ENCODE assay signal across 8 cellular contexts in genomic region chr2:29014811-29015414, GRCh38. TPM values are rescaled to one million over a fixed set of nuclear protein-coding genes. Genes with fewer than 3 reads are reported as not detected.
A peak's percentile ranks its signal among the peaks of the same experiment; 100 is the strongest.
DNase-seq lines count a peak whose midpoint lies in the region; TF ChIP-seq lines count a peak whose summit lies in the region.

No MANE protein-coding gene starts in this region.

- peaks cover 28% of the 10 kb centered on the region for H3K27me3 Mint-ChIP-seq in progenitor cell of endocrine pancreas

- H3K27ac ChIP-seq in cardiac muscle cell, result no peak overlapping the region

- peak; percentile 28 for TF ChIP-seq CTCF in GM06990 (IDR thresholded peaks at IDR 0.05; ENCODE audit: insufficient read depth, low read length, poor library complexity, severe bottlenecking)
- TF ChIP-seq CTCF in cardiac muscle cell (IDR thresholded peaks at IDR 0.05; ENCODE audit: low read depth, low read length), result peak; percentile 43
- no peak for TF ChIP-seq CTCF in progenitor cell of endocrine pancreas (IDR thresholded peaks at IDR 0.05; ENCODE audit: unreplicated experiment)

- H3K4me3 ChIP-seq in GM06990 (replicated peaks; ENCODE audit: low read depth, low read length) (no peak overlapping the region), cardiac muscle cell (no peak overlapping the region)

- no peaks in the 10 kb centered on the region for H3K36me3 Mint-ChIP-seq in progenitor cell of endocrine pancreas (ENCODE audit: insufficient read depth)

- H3K9me3 Mint-ChIP-seq in progenitor cell of endocrine pancreas (ENCODE audit: low read depth), result no peaks in the 10 kb centered on the region

- H3K4me3 Mint-ChIP-seq in progenitor cell of endocrine pancreas (ENCODE audit: low read depth), result no peak overlapping the region

- H3K4me1 Mint-ChIP-seq in progenitor cell of endocrine pancreas (ENCODE audit: low read depth), result peaks cover 1% of the 10 kb centered on the region

- DNase-seq in GM06990 (ENCODE audit: extremely low read depth, insufficient read length) (peak; percentile 35), KG1 (lab: John Stamatoyannopoulos, UW) (peak; percentile 72), cardiac muscle cell (ENCODE audit: low read depth in 1 of 2, low spot score in 1 of 2) (peak in 1 of 2 donors; percentile 67), anterior cingulate cortex (lab: John Stamatoyannopoulos, UW) (no peak), progenitor cell of endocrine pancreas (ENCODE audit: low spot score, unreplicated experiment) (no peak), NCI-H345 (lab: John Stamatoyannopoulos, UW) (no peak)
- DNase-seq in activated CD8-positive, alpha-beta memory T cell treated with anti-CD3 and anti-CD28 coated beads, Interleukin-2, amount 50 U/mL, for 48 hours, result peak; percentile 83
- DNase-seq in stimulated activated CD4-positive, alpha-beta T cell treated with anti-CD3 and anti-CD28 coated beads, TNF-alpha, amount 100 ng/mL, for 4 hours (ENCODE audit: low read depth in 3 of 3), result peak; percentile 34 to 50 (median 41)

- H3K27me3 ChIP-seq in GM06990 (replicated peaks; ENCODE audit: control insufficient read depth, insufficient read depth, low read length) (no peaks in the 10 kb centered on the region), cardiac muscle cell (no peaks in the 10 kb centered on the region)

- H3K27ac Mint-ChIP-seq in progenitor cell of endocrine pancreas, result no peak overlapping the region

- H3K9me3 ChIP-seq in cardiac muscle cell (ENCODE audit: low read depth), result no peaks in the 10 kb centered on the region

- H3K4me1 ChIP-seq in cardiac muscle cell (ENCODE audit: low read depth), result peaks cover 35% of the 10 kb centered on the region

- no peaks in the 10 kb centered on the region for H3K36me3 ChIP-seq in GM06990 (ENCODE audit: control insufficient read depth, insufficient read depth, low read length)
- no peaks in the 10 kb centered on the region for H3K36me3 ChIP-seq in cardiac muscle cell

RNA-seq across cellular contexts. Expression of gene TOGARAM2, which starts 33.8 kb away (rescaled TPM):
- total RNA-seq in cardiac muscle cell (under 0.01 and 0.03 TPM in 2 replicates), progenitor cell of endocrine pancreas (0.86 and 0.98 TPM in 2 replicates)
- not detected in 2 replicates for polyA plus RNA-seq in cardiac muscle cell

RNA-seq across cellular contexts. Expression of gene PCARE, which starts 59.4 kb away (rescaled TPM):
- total RNA-seq in cardiac muscle cell (0.49 and 0.57 TPM in 2 replicates), progenitor cell of endocrine pancreas (not detected in 2 replicates)
- 0.34 TPM in 1 of 2 replicates, not detected in the other for polyA plus RNA-seq in cardiac muscle cell

Comparison
In these comparisons a context has a peak if more than half of its experiments do, and no peak if none do; other contexts are left out.
1. DNase-seq: peak in GM06990 (single experiment), KG1 (single experiment), activated CD8-positive, alpha-beta memory T cell treated with anti-CD3 and anti-CD28 coated beads, Interleukin-2, amount 50 U/mL, for 48 hours (single experiment) and stimulated activated CD4-positive, alpha-beta T cell treated with anti-CD3 and anti-CD28 coated beads, TNF-alpha, amount 100 ng/mL, for 4 hours (3 of 3); none in anterior cingulate cortex (0 of 58), progenitor cell of endocrine pancreas (single experiment) and NCI-H345 (single experiment).